In the genomic region with DNA sequence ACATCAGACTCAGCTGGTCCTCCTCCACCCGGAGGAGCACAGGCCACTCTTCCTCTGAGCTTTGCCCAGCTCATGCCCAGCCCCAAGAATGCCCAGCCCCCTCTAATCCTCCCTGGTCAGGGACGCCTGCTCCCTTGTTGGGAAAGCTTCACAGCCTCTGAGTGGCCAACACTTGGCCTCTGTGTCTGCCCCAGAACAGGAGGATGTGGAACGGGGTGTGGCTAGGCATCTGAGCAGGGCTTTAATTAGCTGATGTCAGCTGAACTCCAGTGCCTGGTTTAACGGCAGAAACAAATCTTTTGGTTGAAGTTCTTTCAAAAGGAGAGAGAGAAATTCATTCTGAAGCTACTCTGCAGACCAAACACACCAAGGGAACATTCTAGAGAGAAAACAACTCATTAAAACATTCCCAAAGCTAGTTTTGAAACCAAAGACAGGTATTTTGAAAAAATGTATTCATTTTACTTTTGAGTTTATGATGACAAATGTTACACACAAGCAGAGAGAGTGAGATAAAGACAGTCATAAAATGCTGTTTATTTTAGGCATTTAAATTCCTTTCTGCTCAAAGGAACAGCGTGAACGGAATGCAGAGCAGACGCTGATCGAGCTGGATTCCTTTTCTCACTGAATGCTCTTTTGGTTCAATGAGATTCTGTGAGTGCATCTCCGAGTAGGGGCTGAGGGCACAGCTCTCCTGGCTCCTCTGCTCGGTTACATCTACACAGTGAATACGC, we compare ENCODE assay signal across 9 cellular contexts.
A peak's percentile ranks its signal among the peaks of the same experiment; 100 is the strongest.
DNase-seq lines count a peak whose midpoint lies in the region; ATAC-seq and TF ChIP-seq lines count a peak whose summit lies in the region.
"Had no signal": no experiment of that assay in that cellular context is flagged by ENCODE, and none has a peak within 500 bp of the region (broad histone marks: within the 10 kb centered on the region; RNA-seq: fewer than 3 reads in every experiment).

No MANE protein-coding gene starts in this region.

- DNase-seq in RPMI8226, result peak; percentile 72
- DNase-seq in fibroblast of pulmonary artery (ENCODE audit: low read depth), result peak; percentile 12
- DNase-seq in ovary, result peak in 3 of 5 donors; percentile 47 to 66 (median 65)
- DNase-seq in NCI-H82 treated with DMSO at 0.1 percent for 48 hours (lab: John Stamatoyannopoulos, UW; ENCODE audit: unreplicated experiment), result no peak
- no peak for DNase-seq in NK-92 treated with Interleukin-12 subunit alpha and Interleukin-12 subunit beta, amount 100 ng/mL, for 24 hours (lab: John Stamatoyannopoulos, UW)
- no peak for DNase-seq in GM23338 (ENCODE audit: low spot score)

- peaks cover 0 to 33% (median 17%) of the 10 kb centered on the region in 11 experiments; a peak in 15 of 22 replicates for H3K9me3 ChIP-seq in BLaER1 treated with 17β-estradiol and CSF1 and Interleukin-3, amounts not matched to agents 10 nM and 100 nM (replicated peaks in 1 of 11)
- no peaks in the 10 kb centered on the region for H3K9me3 ChIP-seq in ovary

- peaks cover 9% of the 10 kb centered on the region; the same call in 2 of the 3 replicates for H3K36me3 Mint-ChIP-seq in GM23338 (ENCODE audit: low read depth)

- H3K36me3 ChIP-seq in BLaER1 treated with 17β-estradiol and CSF1 and Interleukin-3, amounts not matched to agents 10 nM and 100 nM, result peaks cover 0 to 66% (median 51%) of the 10 kb centered on the region in 11 experiments; a peak in 18 of 22 replicates
- H3K36me3 ChIP-seq in ovary, result no peaks in the 10 kb centered on the region
- no peaks in the 10 kb centered on the region for H3K36me3 ChIP-seq in GM23338 (ENCODE audit: insufficient read depth)

- TF ChIP-seq EP300 in ovary (IDR thresholded peaks at IDR 0.05), result no peak

- H3K4me1 ChIP-seq in BLaER1 treated with 17β-estradiol and CSF1 and Interleukin-3, amounts not matched to agents 10 nM and 100 nM, result peaks cover 13 to 41% (median 35%) of the 10 kb centered on the region in 10 experiments; a peak in 19 of 20 replicates
- peaks cover 7% of the 10 kb centered on the region for H3K4me1 ChIP-seq in ovary (ENCODE audit: insufficient read depth)
- H3K4me1 ChIP-seq in GM23338 (ENCODE audit: insufficient read depth), result no peaks in the 10 kb centered on the region

- intact Hi-C loops in ovary (cut with DNase I), result no loop called here

- H3K27me3 ChIP-seq in BLaER1 treated with 17β-estradiol and CSF1 and Interleukin-3, amounts not matched to agents 10 nM and 100 nM, result no peaks in the 10 kb centered on the region
- H3K27me3 ChIP-seq in ovary (no peaks in the 10 kb centered on the region), GM23338 (ENCODE audit: insufficient read depth) (peaks cover 12% of the 10 kb centered on the region)

- peak overlapping the region in 1 of 11 experiments; percentile 9; a peak in 3 of 22 replicates for H3K27ac ChIP-seq in BLaER1 treated with 17β-estradiol and CSF1 and Interleukin-3, amounts not matched to agents 10 nM and 100 nM
- H3K27ac ChIP-seq in ovary (peak overlapping the region in 1 of 2 donors; percentile 50), GM23338 (ENCODE audit: low read depth) (no peak overlapping the region)

- no peak overlapping the region; a peak in 1 of 22 replicates for H3K9ac ChIP-seq in BLaER1 treated with 17β-estradiol and CSF1 and Interleukin-3, amounts not matched to agents 10 nM and 100 nM

- peak overlapping the region in 10 of 11 experiments; percentile 3 to 62 (median 48); a peak in 18 of 22 replicates for H3K4me2 ChIP-seq in BLaER1 treated with 17β-estradiol and CSF1 and Interleukin-3, amounts not matched to agents 10 nM and 100 nM
- no peak overlapping the region for H3K4me2 ChIP-seq in GM23338

- TF ChIP-seq CTCF in fibroblast of pulmonary artery (IDR thresholded peaks at IDR 0.05; ENCODE audit: low read length, missing control alignments) (no peak), ovary (IDR thresholded peaks at IDR 0.05) (no peak), GM23338 (conservative IDR thresholded peaks at IDR 0.05; ENCODE audit: low read depth in 2 of 2) (no peak)

- peaks cover 0 to 62% (median 22%) of the 10 kb centered on the region in 11 experiments; a peak in 13 of 22 replicates for H4K20me1 ChIP-seq in BLaER1 treated with 17β-estradiol and CSF1 and Interleukin-3, amounts not matched to agents 10 nM and 100 nM
- H4K20me1 ChIP-seq in GM23338 (replicated peaks; ENCODE audit: insufficient read depth), result no peaks in the 10 kb centered on the region

- H3K27ac Mint-ChIP-seq in GM23338, result no peak overlapping the region
- H3K27ac Mint-ChIP-seq: activated naive CD4-positive, alpha-beta T cell treated with anti-CD3 and anti-CD28 coated beads, Interleukin-2, amount 50 U/mL, for 72 hours had no signal

- TF ChIP-seq POLR2A in ovary (IDR thresholded peaks at IDR 0.05), result no peak

- no peak overlapping the region for H3K4me3 ChIP-seq in BLaER1 treated with 17β-estradiol and CSF1 and Interleukin-3, amounts not matched to agents 10 nM and 100 nM
- H3K4me3 ChIP-seq in fibroblast of pulmonary artery (replicated peaks; ENCODE audit: low read depth, low read length), result no peak overlapping the region
- no peak overlapping the region for H3K4me3 ChIP-seq in ovary
- H3K4me3 ChIP-seq in GM23338, result no peak overlapping the region

- no peaks in the 10 kb centered on the region; the same call in 2 of the 3 replicates for H3K4me1 Mint-ChIP-seq in GM23338

- no peak overlapping the region for H2AFZ ChIP-seq in GM23338

- H3K9me3 Mint-ChIP-seq in GM23338, result peaks cover 14% of the 10 kb centered on the region
- H3K9me3 Mint-ChIP-seq: activated naive CD4-positive, alpha-beta T cell treated with anti-CD3 and anti-CD28 coated beads, Interleukin-2, amount 50 U/mL, for 72 hours had no signal

- no peak for ATAC-seq in GM21576 (IDR thresholded peaks at IDR 0.05; ENCODE audit: unreplicated experiment)
- ATAC-seq in GM23338, result no peak
- ATAC-seq: activated naive CD4-positive, alpha-beta T cell treated with anti-CD3 and anti-CD28 coated beads, Interleukin-2, amount 50 U/mL, for 72 hours had no signal

- H3K79me2 ChIP-seq in GM23338 (replicated peaks; ENCODE audit: insufficient read depth), result no peaks in the 10 kb centered on the region

- WGBS in ovary, 3 donors, result 3 to 17% (median 7%) methylated on average over 11 of the region's 11 CpGs

- H3K9me2 ChIP-seq in GM23338 (ENCODE audit: insufficient read depth), result no peaks in the 10 kb centered on the region; the same call in 1 of the 2 replicates

- H3K4me3 Mint-ChIP-seq in GM23338, result no peak overlapping the region

- H3F3A ChIP-seq in GM23338 (replicated peaks; ENCODE audit: low read depth), result no peaks in the 10 kb centered on the region

- H3K27me3 Mint-ChIP-seq in GM23338 (ENCODE audit: insufficient read depth, low read depth, poor library complexity), result peaks cover 3% of the 10 kb centered on the region

TF ChIP-seq in GM23338, 12 proteins besides CTCF, POLR2A, EP300 and RAD21 (continues in another document):
- TF ChIP-seq CREB1 (CRISPR knock-in tag; IDR thresholded peaks at IDR 0.05; ENCODE audit: low read depth) (no peak), ZNF114 (CRISPR knock-in tag; IDR thresholded peaks at IDR 0.05) (no peak)

Comparison
In these comparisons a context has a peak if more than half of its experiments do, and no peak if none do; other contexts are left out.
1. DNase-seq: peak in RPMI8226 (single experiment), fibroblast of pulmonary artery (single experiment) and ovary (3 of 5); none in NCI-H82 treated with DMSO at 0.1 percent for 48 hours (single experiment), NK-92 treated with Interleukin-12 subunit alpha and Interleukin-12 subunit beta, amount 100 ng/mL, for 24 hours (single experiment) and GM23338 (single experiment).